In the genomic region with DNA sequence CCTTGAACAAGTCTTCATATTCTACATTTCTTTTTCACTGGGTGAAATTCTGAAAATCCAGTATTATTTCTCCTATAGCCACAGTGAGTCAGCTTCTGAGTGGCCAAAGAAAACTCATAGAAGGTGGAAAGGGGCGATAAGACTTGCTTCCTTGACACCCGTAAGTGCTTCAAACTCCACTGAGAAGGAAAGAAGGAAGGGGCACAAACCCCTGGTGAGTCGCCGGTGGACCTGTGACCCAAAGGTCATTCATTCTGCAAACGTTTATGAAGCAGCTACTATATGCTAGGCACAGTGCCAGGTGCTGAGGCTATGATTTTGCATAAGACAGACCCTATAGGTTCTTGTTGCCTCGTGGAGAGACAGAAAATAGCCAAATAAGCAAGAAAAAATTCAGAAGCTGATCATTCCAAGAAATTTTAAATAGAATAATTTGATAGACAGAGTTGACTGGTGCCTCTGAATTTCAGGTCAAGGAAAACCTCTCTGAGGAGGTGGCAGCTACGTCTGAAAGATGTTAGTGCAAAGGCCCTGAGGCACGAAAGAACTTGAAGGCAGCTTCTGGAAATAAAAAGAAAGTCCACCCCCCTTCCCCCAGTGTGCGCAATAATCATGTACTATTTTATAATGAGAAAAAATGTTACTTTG, we compare ENCODE assay signal across 1 cellular context.
TF ChIP-seq lines count a peak whose summit lies in the region.

No MANE protein-coding gene starts in this region.

TF ChIP-seq in K562, 482 proteins besides CTCF, POLR2A, EP300 and RAD21 (continued from another document and continues in another):
- TF ChIP-seq MXI1 (IDR thresholded peaks at IDR 0.05; ENCODE audit: low read depth, low read length) (no peak), RBM34 (IDR thresholded peaks at IDR 0.05; ENCODE audit: borderline replicate concordance, insufficient read depth, low read length) (no peak), ZNF197 (CRISPR knock-in tag; IDR thresholded peaks at IDR 0.05; ENCODE audit: low read depth) (no peak), NFIC (IDR thresholded peaks at IDR 0.05) (peak; percentile 96), PHF21A (IDR thresholded peaks at IDR 0.05; ENCODE audit: borderline replicate concordance, low read depth) (no peak), EHMT2 (IDR thresholded peaks at IDR 0.05) (peak; percentile 89), NCOR1 (IDR thresholded peaks at IDR 0.05) (peak; percentile 72), DIDO1 (tag; IDR thresholded peaks at IDR 0.05; ENCODE audit: low read depth) (no peak), HMG20A (CRISPR knock-in tag; conservative IDR thresholded peaks at IDR 0.05) (no peak), EP400 (IDR thresholded peaks at IDR 0.05) (no peak; the same call in 1 of the 2 replicates), NR1H2 (CRISPR knock-in tag; IDR thresholded peaks at IDR 0.05) (no peak), CBFA2T3 (IDR thresholded peaks at IDR 0.05) (peak; percentile 84), ZBTB17 (CRISPR knock-in tag; IDR thresholded peaks at IDR 0.05) (no peak), HEY1 (CRISPR knock-in tag; IDR thresholded peaks at IDR 0.05; ENCODE audit: borderline replicate concordance) (no peak), PHB2 (IDR thresholded peaks at IDR 0.05; ENCODE audit: low read depth) (no peak), ZNF124 (CRISPR knock-in tag; IDR thresholded peaks at IDR 0.05) (no peak), ESRRA (IDR thresholded peaks at IDR 0.05; ENCODE audit: borderline replicate concordance, low read depth) (peak; percentile 78), FOS (IDR thresholded peaks at IDR 0.05; ENCODE audit: extremely low read depth, insufficient read length) (no peak), CEBPB (tag; IDR thresholded peaks at IDR 0.05) (no peak), ZNF263 (CRISPR knock-in tag; IDR thresholded peaks at IDR 0.05; ENCODE audit: borderline replicate concordance) (no peak), JUN (IDR thresholded peaks at IDR 0.05; ENCODE audit: borderline replicate concordance, low read depth, low read length) (0 out of 2 replicates have a peak, but pooled peaks have one; percentile 17), JUN (CRISPR knock-in tag; IDR thresholded peaks at IDR 0.05; ENCODE audit: borderline replicate concordance) (no peak), FOXA3 (CRISPR knock-in tag; conservative IDR thresholded peaks at IDR 0.05 in 1 of 2, IDR thresholded peaks at IDR 0.05 in 1 of 2) (no peak), MCM3 (IDR thresholded peaks at IDR 0.05) (no peak), FOXA1 (IDR thresholded peaks at IDR 0.05; ENCODE audit: borderline replicate concordance) (no peak), CBFA2T2 (conservative IDR thresholded peaks at IDR 0.05) (peak; percentile 61), RBM15 (IDR thresholded peaks at IDR 0.05; ENCODE audit: insufficient read depth, low read length) (no peak), SIN3B (IDR thresholded peaks at IDR 0.05; ENCODE audit: low read depth) (no peak), ZNF778 (CRISPR knock-in tag; IDR thresholded peaks at IDR 0.05) (no peak), MCM7 (IDR thresholded peaks at IDR 0.05) (no peak), ZNF23 (CRISPR knock-in tag; IDR thresholded peaks at IDR 0.05) (no peak), TEAD4 (IDR thresholded peaks at IDR 0.05; ENCODE audit: low read length) (peak; percentile 80), TEAD4 (CRISPR knock-in tag; IDR thresholded peaks at IDR 0.05; ENCODE audit: borderline replicate concordance) (no peak), CREM (IDR thresholded peaks at IDR 0.05; ENCODE audit: low read depth) (no peak), DACH1 (IDR thresholded peaks at IDR 0.05; ENCODE audit: partially characterized antibody) (no peak)
- TF ChIP-seq, protein P1, sequence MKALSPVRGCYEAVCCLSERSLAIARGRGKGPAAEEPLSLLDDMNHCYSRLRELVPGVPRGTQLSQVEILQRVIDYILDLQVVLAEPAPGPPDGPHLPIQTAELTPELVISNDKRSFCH (CRISPR knock-in tag; IDR thresholded peaks at IDR 0.05) = no peak
- TF ChIP-seq, protein P1 (tag; IDR thresholded peaks at IDR 0.05) = peak; percentile 55; the same call in 1 of the 2 replicates
- TF ChIP-seq, protein P2, sequence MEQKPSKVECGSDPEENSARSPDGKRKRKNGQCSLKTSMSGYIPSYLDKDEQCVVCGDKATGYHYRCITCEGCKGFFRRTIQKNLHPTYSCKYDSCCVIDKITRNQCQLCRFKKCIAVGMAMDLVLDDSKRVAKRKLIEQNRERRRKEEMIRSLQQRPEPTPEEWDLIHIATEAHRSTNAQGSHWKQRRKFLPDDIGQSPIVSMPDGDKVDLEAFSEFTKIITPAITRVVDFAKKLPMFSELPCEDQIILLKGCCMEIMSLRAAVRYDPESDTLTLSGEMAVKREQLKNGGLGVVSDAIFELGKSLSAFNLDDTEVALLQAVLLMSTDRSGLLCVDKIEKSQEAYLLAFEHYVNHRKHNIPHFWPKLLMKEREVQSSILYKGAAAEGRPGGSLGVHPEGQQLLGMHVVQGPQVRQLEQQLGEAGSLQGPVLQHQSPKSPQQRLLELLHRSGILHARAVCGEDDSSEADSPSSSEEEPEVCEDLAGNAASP (IDR thresholded peaks at IDR 0.05) = no peak
- TF ChIP-seq, protein P3, sequence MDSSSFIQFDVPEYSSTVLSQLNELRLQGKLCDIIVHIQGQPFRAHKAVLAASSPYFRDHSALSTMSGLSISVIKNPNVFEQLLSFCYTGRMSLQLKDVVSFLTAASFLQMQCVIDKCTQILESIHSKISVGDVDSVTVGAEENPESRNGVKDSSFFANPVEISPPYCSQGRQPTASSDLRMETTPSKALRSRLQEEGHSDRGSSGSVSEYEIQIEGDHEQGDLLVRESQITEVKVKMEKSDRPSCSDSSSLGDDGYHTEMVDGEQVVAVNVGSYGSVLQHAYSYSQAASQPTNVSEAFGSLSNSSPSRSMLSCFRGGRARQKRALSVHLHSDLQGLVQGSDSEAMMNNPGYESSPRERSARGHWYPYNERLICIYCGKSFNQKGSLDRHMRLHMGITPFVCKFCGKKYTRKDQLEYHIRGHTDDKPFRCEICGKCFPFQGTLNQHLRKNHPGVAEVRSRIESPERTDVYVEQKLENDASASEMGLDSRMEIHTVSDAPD (CRISPR knock-in tag; IDR thresholded peaks at IDR 0.05) = no peak
- TF ChIP-seq, protein P4, sequence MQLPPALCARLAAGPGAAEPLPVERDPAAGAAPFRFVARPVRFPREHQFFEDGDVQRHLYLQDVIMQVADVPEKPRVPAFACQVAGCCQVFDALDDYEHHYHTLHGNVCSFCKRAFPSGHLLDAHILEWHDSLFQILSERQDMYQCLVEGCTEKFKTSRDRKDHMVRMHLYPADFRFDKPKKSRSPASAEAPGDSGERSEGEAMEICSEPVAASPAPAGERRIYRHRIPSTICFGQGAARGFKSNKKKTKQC (CRISPR knock-in tag; IDR thresholded peaks at IDR 0.05) = no peak
- TF ChIP-seq, protein P5, sequence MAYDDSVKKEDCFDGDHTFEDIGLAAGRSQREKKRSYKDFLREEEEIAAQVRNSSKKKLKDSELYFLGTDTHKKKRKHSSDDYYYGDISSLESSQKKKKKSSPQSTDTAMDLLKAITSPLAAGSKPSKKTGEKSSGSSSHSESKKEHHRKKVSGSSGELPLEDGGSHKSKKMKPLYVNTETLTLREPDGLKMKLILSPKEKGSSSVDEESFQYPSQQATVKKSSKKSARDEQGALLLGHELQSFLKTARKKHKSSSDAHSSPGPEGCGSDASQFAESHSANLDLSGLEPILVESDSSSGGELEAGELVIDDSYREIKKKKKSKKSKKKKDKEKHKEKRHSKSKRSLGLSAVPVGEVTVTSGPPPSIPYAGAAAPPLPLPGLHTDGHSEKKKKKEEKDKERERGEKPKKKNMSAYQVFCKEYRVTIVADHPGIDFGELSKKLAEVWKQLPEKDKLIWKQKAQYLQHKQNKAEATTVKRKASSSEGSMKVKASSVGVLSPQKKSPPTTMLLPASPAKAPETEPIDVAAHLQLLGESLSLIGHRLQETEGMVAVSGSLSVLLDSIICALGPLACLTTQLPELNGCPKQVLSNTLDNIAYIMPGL (CRISPR knock-in tag; IDR thresholded peaks at IDR 0.05) = no peak
- TF ChIP-seq, protein P6, sequence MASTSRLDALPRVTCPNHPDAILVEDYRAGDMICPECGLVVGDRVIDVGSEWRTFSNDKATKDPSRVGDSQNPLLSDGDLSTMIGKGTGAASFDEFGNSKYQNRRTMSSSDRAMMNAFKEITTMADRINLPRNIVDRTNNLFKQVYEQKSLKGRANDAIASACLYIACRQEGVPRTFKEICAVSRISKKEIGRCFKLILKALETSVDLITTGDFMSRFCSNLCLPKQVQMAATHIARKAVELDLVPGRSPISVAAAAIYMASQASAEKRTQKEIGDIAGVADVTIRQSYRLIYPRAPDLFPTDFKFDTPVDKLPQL (IDR thresholded peaks at IDR 0.05; ENCODE audit: extremely low read depth, insufficient read length) = no peak
- TF ChIP-seq, protein P7, sequence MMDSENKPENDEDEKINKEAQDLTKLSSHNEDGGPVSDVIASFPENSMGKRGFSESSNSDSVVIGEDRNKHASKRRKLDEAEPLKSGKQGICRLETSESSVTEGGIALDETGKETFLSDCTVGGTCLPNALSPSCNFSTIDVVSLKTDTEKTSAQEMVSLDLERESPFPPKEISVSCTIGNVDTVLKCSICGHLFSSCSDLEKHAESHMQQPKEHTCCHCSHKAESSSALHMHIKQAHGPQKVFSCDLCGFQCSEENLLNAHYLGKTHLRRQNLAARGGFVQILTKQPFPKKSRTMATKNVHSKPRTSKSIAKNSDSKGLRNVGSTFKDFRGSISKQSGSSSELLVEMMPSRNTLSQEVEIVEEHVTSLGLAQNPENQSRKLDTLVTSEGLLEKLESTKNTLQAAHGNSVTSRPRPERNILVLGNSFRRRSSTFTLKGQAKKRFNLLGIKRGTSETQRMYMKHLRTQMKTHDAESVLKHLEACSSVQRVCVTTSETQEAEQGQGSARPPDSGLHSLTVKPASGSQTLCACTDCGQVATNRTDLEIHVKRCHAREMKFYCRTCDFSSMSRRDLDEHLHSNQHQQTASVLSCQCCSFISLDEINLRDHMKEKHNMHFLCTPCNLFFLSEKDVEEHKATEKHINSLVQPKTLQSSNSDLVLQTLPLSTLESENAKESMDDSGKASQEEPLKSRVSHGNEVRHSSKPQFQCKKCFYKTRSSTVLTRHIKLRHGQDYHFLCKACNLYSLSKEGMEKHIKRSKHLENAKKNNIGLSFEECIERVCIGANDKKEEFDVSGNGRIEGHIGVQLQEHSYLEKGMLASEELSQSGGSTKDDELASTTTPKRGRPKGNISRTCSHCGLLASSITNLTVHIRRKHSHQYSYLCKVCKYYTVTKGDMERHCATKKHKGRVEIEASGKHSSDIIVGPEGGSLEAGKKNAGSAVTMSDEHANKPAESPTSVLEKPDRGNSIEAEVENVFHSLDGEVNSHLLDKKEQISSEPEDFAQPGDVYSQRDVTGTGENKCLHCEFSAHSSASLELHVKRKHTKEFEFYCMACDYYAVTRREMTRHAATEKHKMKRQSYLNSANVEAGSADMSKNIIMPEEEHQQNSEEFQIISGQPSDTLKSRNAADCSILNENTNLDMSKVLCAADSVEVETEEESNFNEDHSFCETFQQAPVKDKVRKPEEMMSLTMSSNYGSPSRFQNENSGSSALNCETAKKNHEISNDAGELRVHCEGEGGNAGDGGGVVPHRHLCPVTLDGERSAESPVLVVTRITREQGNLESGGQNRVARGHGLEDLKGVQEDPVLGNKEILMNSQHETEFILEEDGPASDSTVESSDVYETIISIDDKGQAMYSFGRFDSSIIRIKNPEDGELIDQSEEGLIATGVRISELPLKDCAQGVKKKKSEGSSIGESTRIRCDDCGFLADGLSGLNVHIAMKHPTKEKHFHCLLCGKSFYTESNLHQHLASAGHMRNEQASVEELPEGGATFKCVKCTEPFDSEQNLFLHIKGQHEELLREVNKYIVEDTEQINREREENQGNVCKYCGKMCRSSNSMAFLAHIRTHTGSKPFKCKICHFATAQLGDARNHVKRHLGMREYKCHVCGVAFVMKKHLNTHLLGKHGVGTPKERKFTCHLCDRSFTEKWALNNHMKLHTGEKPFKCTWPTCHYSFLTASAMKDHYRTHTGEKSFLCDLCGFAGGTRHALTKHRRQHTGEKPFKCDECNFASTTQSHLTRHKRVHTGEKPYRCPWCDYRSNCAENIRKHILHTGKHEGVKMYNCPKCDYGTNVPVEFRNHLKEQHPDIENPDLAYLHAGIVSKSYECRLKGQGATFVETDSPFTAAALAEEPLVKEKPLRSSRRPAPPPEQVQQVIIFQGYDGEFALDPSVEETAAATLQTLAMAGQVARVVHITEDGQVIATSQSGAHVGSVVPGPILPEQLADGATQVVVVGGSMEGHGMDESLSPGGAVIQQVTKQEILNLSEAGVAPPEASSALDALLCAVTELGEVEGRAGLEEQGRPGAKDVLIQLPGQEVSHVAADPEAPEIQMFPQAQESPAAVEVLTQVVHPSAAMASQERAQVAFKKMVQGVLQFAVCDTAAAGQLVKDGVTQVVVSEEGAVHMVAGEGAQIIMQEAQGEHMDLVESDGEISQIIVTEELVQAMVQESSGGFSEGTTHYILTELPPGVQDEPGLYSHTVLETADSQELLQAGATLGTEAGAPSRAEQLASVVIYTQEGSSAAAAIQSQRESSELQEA (IDR thresholded peaks at IDR 0.05; ENCODE audit: low read depth) = no peak
- TF ChIP-seq, protein P8, sequence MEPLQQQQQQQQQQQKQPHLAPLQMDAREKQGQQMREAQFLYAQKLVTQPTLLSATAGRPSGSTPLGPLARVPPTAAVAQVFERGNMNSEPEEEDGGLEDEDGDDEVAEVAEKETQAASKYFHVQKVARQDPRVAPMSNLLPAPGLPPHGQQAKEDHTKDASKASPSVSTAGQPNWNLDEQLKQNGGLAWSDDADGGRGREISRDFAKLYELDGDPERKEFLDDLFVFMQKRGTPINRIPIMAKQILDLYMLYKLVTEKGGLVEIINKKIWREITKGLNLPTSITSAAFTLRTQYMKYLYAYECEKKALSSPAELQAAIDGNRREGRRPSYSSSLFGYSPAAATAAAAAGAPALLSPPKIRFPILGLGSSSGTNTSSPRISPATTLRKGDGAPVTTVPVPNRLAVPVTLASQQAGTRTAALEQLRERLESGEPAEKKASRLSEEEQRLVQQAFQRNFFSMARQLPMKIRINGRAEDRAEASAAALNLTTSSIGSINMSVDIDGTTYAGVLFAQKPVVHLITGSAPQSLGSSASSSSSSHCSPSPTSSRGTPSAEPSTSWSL (CRISPR knock-in tag; IDR thresholded peaks at IDR 0.05; ENCODE audit: borderline replicate concordance) = no peak
- TF ChIP-seq, protein P9, sequence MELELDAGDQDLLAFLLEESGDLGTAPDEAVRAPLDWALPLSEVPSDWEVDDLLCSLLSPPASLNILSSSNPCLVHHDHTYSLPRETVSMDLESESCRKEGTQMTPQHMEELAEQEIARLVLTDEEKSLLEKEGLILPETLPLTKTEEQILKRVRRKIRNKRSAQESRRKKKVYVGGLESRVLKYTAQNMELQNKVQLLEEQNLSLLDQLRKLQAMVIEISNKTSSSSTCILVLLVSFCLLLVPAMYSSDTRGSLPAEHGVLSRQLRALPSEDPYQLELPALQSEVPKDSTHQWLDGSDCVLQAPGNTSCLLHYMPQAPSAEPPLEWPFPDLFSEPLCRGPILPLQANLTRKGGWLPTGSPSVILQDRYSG (tag; conservative IDR thresholded peaks at IDR 0.05; ENCODE audit: low read depth) = no peak
